ENCODE assay signal across 12 cellular contexts in genomic region chr3:187870360-187871203, GRCh38.
DNase-seq lines count a peak whose midpoint lies in the region; ATAC-seq and TF ChIP-seq lines count a peak whose summit lies in the region.
"Had no signal": no experiment of that assay in that cellular context is flagged by ENCODE, and none has a peak within 500 bp of the region (broad histone marks: within the 10 kb centered on the region; RNA-seq: fewer than 3 reads in every experiment).

No MANE protein-coding gene starts in this region.

- no peaks in the 10 kb centered on the region for H3K36me3 Mint-ChIP-seq in activated naive CD4-positive, alpha-beta T cell treated with anti-CD3 and anti-CD28 coated beads for 36 hours (ENCODE audit: low read depth)
- H3K36me3 Mint-ChIP-seq in stimulated activated effector memory CD8-positive, alpha-beta T cell treated with anti-CD3 and anti-CD28 coated beads, Interleukin-12 subunit alpha, Interleukin-12 subunit beta, amount 100 ng/mL, for 72 hours, result no peaks in the 10 kb centered on the region
- H3K36me3 Mint-ChIP-seq: natural killer cell had no signal

- peak overlapping the region; percentile 42 for H2AFZ ChIP-seq in Loucy (ENCODE audit: low read length)

- no peaks in the 10 kb centered on the region for H4K20me1 ChIP-seq in Loucy (ENCODE audit: insufficient read depth, low read length, poor library complexity, severe bottlenecking)

- no peak overlapping the region for H3K4me2 ChIP-seq in Loucy (ENCODE audit: low read depth, low read length, poor library complexity, severe bottlenecking)

- H3F3A ChIP-seq in Loucy (ENCODE audit: low read depth), result no peaks in the 10 kb centered on the region

- no peaks in the 10 kb centered on the region for H3K79me2 ChIP-seq in Loucy (ENCODE audit: insufficient read depth, low read length)

- peaks cover 12% of the 10 kb centered on the region for H3K4me1 Mint-ChIP-seq in activated naive CD4-positive, alpha-beta T cell treated with anti-CD3 and anti-CD28 coated beads for 36 hours (ENCODE audit: low read depth)
- H3K4me1 Mint-ChIP-seq in stimulated activated effector memory CD8-positive, alpha-beta T cell treated with anti-CD3 and anti-CD28 coated beads, Interleukin-12 subunit alpha, Interleukin-12 subunit beta, amount 100 ng/mL, for 72 hours, result peaks cover 7% of the 10 kb centered on the region

- no peak for TF ChIP-seq POLR2A in breast epithelium (IDR thresholded peaks at IDR 0.05)

- H3K4me3 Mint-ChIP-seq in activated naive CD4-positive, alpha-beta T cell treated with anti-CD3 and anti-CD28 coated beads for 36 hours, result no peak overlapping the region
- no peak overlapping the region for H3K4me3 Mint-ChIP-seq in stimulated activated effector memory CD8-positive, alpha-beta T cell treated with anti-CD3 and anti-CD28 coated beads, Interleukin-12 subunit alpha, Interleukin-12 subunit beta, amount 100 ng/mL, for 72 hours
- H3K4me3 Mint-ChIP-seq: natural killer cell had no signal

- intact Hi-C loops in activated naive CD4-positive, alpha-beta T cell treated with anti-CD3 and anti-CD28 coated beads for 36 hours (cut with micrococcal nuclease), result loop anchor here (1.0 kb wide), 4 partner anchors 49 to 122 kb away; no protein-coding TSS in a partner anchor
- intact Hi-C loops in breast epithelium (cut with DNase I; ENCODE audit: low total_unique reads), result no loop called here

- H3K9me3 ChIP-seq in Loucy (ENCODE audit: insufficient read depth, low read depth, low read length) (no peaks in the 10 kb centered on the region), breast epithelium (no peaks in the 10 kb centered on the region)

- no peak for TF ChIP-seq CTCF in Loucy (conservative IDR thresholded peaks at IDR 0.05; ENCODE audit: low read length)
- no peak for TF ChIP-seq CTCF in breast epithelium (IDR thresholded peaks at IDR 0.05)

- H3K36me3 ChIP-seq in Loucy (ENCODE audit: insufficient read depth, low read length) (no peaks in the 10 kb centered on the region), breast epithelium (no peaks in the 10 kb centered on the region)

- H3K27me3 Mint-ChIP-seq in activated naive CD4-positive, alpha-beta T cell treated with anti-CD3 and anti-CD28 coated beads for 36 hours (ENCODE audit: low read depth), result no peaks in the 10 kb centered on the region

- no peaks in the 10 kb centered on the region for H3K9me2 ChIP-seq in Loucy (replicated peaks; ENCODE audit: low read depth, low read length)

- DNase-seq in activated naive CD4-positive, alpha-beta T cell treated with anti-CD3 and anti-CD28 coated beads for 36 hours, result peak; percentile 34
- DNase-seq in activated naive CD4-positive, alpha-beta T cell (lab: John Stamatoyannopoulos, UW), result no peak
- no peak for DNase-seq in stimulated activated effector memory CD8-positive, alpha-beta T cell treated with anti-CD3 and anti-CD28 coated beads, Interleukin-12 subunit alpha, Interleukin-12 subunit beta, amount 100 ng/mL, for 72 hours (ENCODE audit: low spot score in 2 of 2)
- DNase-seq in NCI-H1694 (lab: John Stamatoyannopoulos, UW) (no peak), breast epithelium (ENCODE audit: low spot score in 2 of 2) (no peak), T-helper 9 cell (no peak)
- DNase-seq: cerebellar nuclear complex, DMS79, natural killer cell had no signal

- H3K9ac ChIP-seq in Loucy (ENCODE audit: low read depth, low read length, poor library complexity, severe bottlenecking), result no peak overlapping the region

- peak; percentile 85 for ATAC-seq in HG02759 (IDR thresholded peaks at IDR 0.05; ENCODE audit: unreplicated experiment)
- peak; percentile 85 for ATAC-seq in stimulated activated effector memory CD8-positive, alpha-beta T cell treated with anti-CD3 and anti-CD28 coated beads, Interleukin-12 subunit alpha, Interleukin-12 subunit beta, amount 100 ng/mL, for 72 hours
- ATAC-seq: natural killer cell, Panc1 had no signal

- H3K27ac ChIP-seq in breast epithelium, result no peak overlapping the region

- CTCF ChIA-PET in activated naive CD4-positive, alpha-beta T cell treated with anti-CD3 and anti-CD28 coated beads for 36 hours (lab: Charles Lee), result interaction anchor here (0.6 to 1.2 kb wide), 3 partner anchors 59 to 130 kb away, joined by 3 to 5 read pairs (median 3); partner anchors contain the start of gene BCL6

- H3K4me1 ChIP-seq in Loucy (ENCODE audit: insufficient read depth, low read length, poor library complexity, severe bottlenecking) (peaks cover 11% of the 10 kb centered on the region), breast epithelium (no peaks in the 10 kb centered on the region)

- H3K9me3 Mint-ChIP-seq in activated naive CD4-positive, alpha-beta T cell treated with anti-CD3 and anti-CD28 coated beads for 36 hours, result no peaks in the 10 kb centered on the region
- H3K9me3 Mint-ChIP-seq in stimulated activated effector memory CD8-positive, alpha-beta T cell treated with anti-CD3 and anti-CD28 coated beads, Interleukin-12 subunit alpha, Interleukin-12 subunit beta, amount 100 ng/mL, for 72 hours, result no peaks in the 10 kb centered on the region
- H3K9me3 Mint-ChIP-seq: natural killer cell had no signal

- H3K27ac Mint-ChIP-seq in activated naive CD4-positive, alpha-beta T cell treated with anti-CD3 and anti-CD28 coated beads for 36 hours, result peak overlapping the region; percentile 37
- no peak overlapping the region for H3K27ac Mint-ChIP-seq in stimulated activated effector memory CD8-positive, alpha-beta T cell treated with anti-CD3 and anti-CD28 coated beads, Interleukin-12 subunit alpha, Interleukin-12 subunit beta, amount 100 ng/mL, for 72 hours
- H3K27ac Mint-ChIP-seq: natural killer cell had no signal

- H3K4me3 ChIP-seq in Loucy (ENCODE audit: low read length, poor library complexity, severe bottlenecking) (no peak overlapping the region), breast epithelium (no peak overlapping the region)

- H3K27me3 ChIP-seq in Loucy (ENCODE audit: insufficient read depth, low read length, poor library complexity, severe bottlenecking) (no peaks in the 10 kb centered on the region), breast epithelium (no peaks in the 10 kb centered on the region)
